ENCODE assay signal across 18 cellular contexts in the genomic region with DNA sequence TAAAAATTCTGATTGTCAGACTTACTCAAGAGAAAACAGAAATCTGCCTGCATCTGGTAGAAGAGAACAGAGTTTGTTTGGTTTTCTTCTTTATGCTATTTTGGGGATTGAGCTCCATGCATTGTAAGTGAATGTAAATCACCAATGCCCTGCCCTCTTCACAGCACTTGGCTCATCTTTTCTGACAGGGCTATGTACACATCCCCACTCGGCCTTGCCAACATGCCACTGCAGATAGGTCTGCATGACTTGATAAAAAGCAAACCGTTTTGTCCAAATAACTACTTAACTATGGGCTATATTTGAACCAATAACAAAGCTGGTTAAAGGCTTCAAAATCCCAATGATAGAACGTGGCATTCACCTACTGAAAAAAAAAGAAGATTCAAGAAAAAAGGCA.
DNase-seq lines count a peak whose midpoint lies in the region; ATAC-seq and TF ChIP-seq lines count a peak whose summit lies in the region.
"Had no signal": no experiment of that assay in that cellular context is flagged by ENCODE, and none has a peak within 500 bp of the region (broad histone marks: within the 10 kb centered on the region; RNA-seq: fewer than 3 reads in every experiment).

No MANE protein-coding gene starts in this region.

- H3K36me3 ChIP-seq in trophoblast cell (ENCODE audit: control insufficient read depth in 1 of 2, insufficient read depth in 2 of 2, low read length in 2 of 2) = no peaks in the 10 kb centered on the region
- no peaks in the 10 kb centered on the region for H3K36me3 ChIP-seq in testis (ENCODE audit: low read depth, missing control alignments)
- H3K36me3 ChIP-seq: BLaER1 treated with 17β-estradiol and CSF1 and Interleukin-3, amounts not matched to agents 10 nM and 100 nM had no signal

- H2BK5ac ChIP-seq in trophoblast cell (ENCODE audit: low read depth, low read length, poor library complexity) = no peak overlapping the region

- no peak overlapping the region for H3K9ac ChIP-seq in trophoblast cell (ENCODE audit: low read length)
- H3K9ac ChIP-seq: BLaER1 treated with 17β-estradiol and CSF1 and Interleukin-3, amounts not matched to agents 10 nM and 100 nM had no signal

- H3K9me3 ChIP-seq in trophoblast cell (ENCODE audit: insufficient read depth, low read depth, low read length) (no peaks in the 10 kb centered on the region), testis (no peaks in the 10 kb centered on the region)
- H3K9me3 ChIP-seq: BLaER1 treated with 17β-estradiol and CSF1 and Interleukin-3, amounts not matched to agents 10 nM and 100 nM had no signal

- H2BK120ac ChIP-seq in trophoblast cell (ENCODE audit: insufficient read depth, low read length, poor library complexity) = no peak overlapping the region

- no peaks in the 10 kb centered on the region for H3K79me2 ChIP-seq in trophoblast cell (ENCODE audit: control insufficient read depth, insufficient read depth, low read length, poor library complexity)

- no peak overlapping the region for H4K91ac ChIP-seq in trophoblast cell (ENCODE audit: low read depth, low read length)

- H4K8ac ChIP-seq in trophoblast cell (ENCODE audit: low read depth, low read length) = no peak overlapping the region

- intact Hi-C loops in left ventricle myocardium superior (cut with micrococcal nuclease) (no loop called here), Right ventricle myocardium superior (cut with DNase I) (no loop called here), testis (cut with DNase I; ENCODE audit: low total_unique reads) (no loop called here)

- H3K23ac ChIP-seq in trophoblast cell (ENCODE audit: low read length) = peak overlapping the region; percentile 86

- ATAC-seq in left ventricle myocardium superior (peak; percentile 41), Right ventricle myocardium superior (ENCODE audit: poor library complexity) (no peak), SK-N-SH treated with all-trans-retinoic acid at 6 μM for 48 hours (peak; percentile 98)
- ATAC-seq: HCT116, PC-3, T-helper 17 cell had no signal

- DNase-seq in left ventricle myocardium superior (no peak), Right ventricle myocardium superior (no peak), NCI-H774 (lab: John Stamatoyannopoulos, UW) (peak; percentile 52), trophoblast cell (no peak), testis (no peak), GM13977 (ENCODE audit: low spot score) (no peak), HPDE6-E6E7 (ENCODE audit: extremely low spot score) (no peak)
- DNase-seq: CD4-positive, alpha-beta T cell; NCI-H1105; NCI-H1436 treated with DMSO at 0.1 percent for 48 hours; NCI-H187 treated with DMSO at 0.1 percent for 48 hours; NCI-H510A; NK-92 treated with Interleukin-12 subunit alpha and Interleukin-12 subunit beta, amount 100 ng/mL, for 24 hours; PC-3; T-helper 17 cell had no signal

- no peak overlapping the region for H3K27ac ChIP-seq in trophoblast cell (ENCODE audit: low read depth, low read length)
- H3K27ac ChIP-seq in testis = no peak overlapping the region
- H3K27ac ChIP-seq: BLaER1 treated with 17β-estradiol and CSF1 and Interleukin-3, amounts not matched to agents 10 nM and 100 nM had no signal

- H3K14ac ChIP-seq in trophoblast cell (ENCODE audit: low read length) = no peak overlapping the region

- H3K4me1 ChIP-seq in trophoblast cell (ENCODE audit: control insufficient read depth in 1 of 2, insufficient read depth in 2 of 2, low read length in 2 of 2) (no peaks in the 10 kb centered on the region), testis (no peaks in the 10 kb centered on the region)
- H3K4me1 ChIP-seq: BLaER1 treated with 17β-estradiol and CSF1 and Interleukin-3, amounts not matched to agents 10 nM and 100 nM had no signal

- TF ChIP-seq POLR2A in testis (IDR thresholded peaks at IDR 0.05) = no peak

- H3K4me3 ChIP-seq in trophoblast cell (ENCODE audit: low read depth, low read length) = no peak overlapping the region
- H3K4me3 ChIP-seq in testis = no peak overlapping the region
- H3K4me3 ChIP-seq: BLaER1 treated with 17β-estradiol and CSF1 and Interleukin-3, amounts not matched to agents 10 nM and 100 nM had no signal

- no peak overlapping the region for H3K4me2 ChIP-seq in trophoblast cell (ENCODE audit: low read length)
- H3K4me2 ChIP-seq: BLaER1 treated with 17β-estradiol and CSF1 and Interleukin-3, amounts not matched to agents 10 nM and 100 nM had no signal

- no peak overlapping the region for H2AK5ac ChIP-seq in trophoblast cell (ENCODE audit: low read length)

- H4K12ac ChIP-seq in trophoblast cell (ENCODE audit: low read depth, low read length) = no peak overlapping the region

- WGBS in trophoblast cell (ENCODE audit: extremely low coverage, insufficient coverage, insufficient read length) = no CpG with 5 or more reads among the region's 3 CpGs
- WGBS in testis, 2 donors = 68 to 72% methylated on average over 3 of the region's 3 CpGs

- in situ Hi-C loops in GM13977 (cut with MboI; ENCODE audit: low pct_unique_long_range_greater_than_20kb, low sequenced_read_pairs, unreplicated experiment) = no loop called here

- no peaks in the 10 kb centered on the region for H3K27me3 ChIP-seq in trophoblast cell (ENCODE audit: insufficient read depth, low read length)
- H3K27me3 ChIP-seq in testis = no peaks in the 10 kb centered on the region
- H3K27me3 ChIP-seq: BLaER1 treated with 17β-estradiol and CSF1 and Interleukin-3, amounts not matched to agents 10 nM and 100 nM had no signal

- no peak for TF ChIP-seq CTCF in testis (IDR thresholded peaks at IDR 0.05)
- no peak for TF ChIP-seq CTCF in GM13977 (IDR thresholded peaks at IDR 0.05; ENCODE audit: extremely low read depth, insufficient read depth, missing control alignments)

- H3K79me1 ChIP-seq in trophoblast cell (ENCODE audit: low read length) = no peaks in the 10 kb centered on the region

- no peak overlapping the region for H2BK12ac ChIP-seq in trophoblast cell (ENCODE audit: low read length)

- no peak overlapping the region for H2AFZ ChIP-seq in trophoblast cell (ENCODE audit: insufficient read depth, low read length, poor library complexity)

- no peak overlapping the region for H3K18ac ChIP-seq in trophoblast cell (ENCODE audit: low read length)

- no peak overlapping the region for H3K4ac ChIP-seq in trophoblast cell (ENCODE audit: low read depth, low read length)

TF ChIP-seq in SK-N-SH treated with all-trans-retinoic acid at 6 μM for 48 hours, 23 proteins besides CTCF, POLR2A, EP300 and RAD21:
- TF ChIP-seq OSR1 (CRISPR knock-in tag; IDR thresholded peaks at IDR 0.05) = no peak
- TF ChIP-seq ISL1 (CRISPR knock-in tag; IDR thresholded peaks at IDR 0.05) = no peak
- no peak for TF ChIP-seq TCF4 (CRISPR knock-in tag; IDR thresholded peaks at IDR 0.05; ENCODE audit: borderline replicate concordance)
- no peak for TF ChIP-seq TOX (CRISPR knock-in tag; IDR thresholded peaks at IDR 0.05; ENCODE audit: borderline replicate concordance)
- TF ChIP-seq, protein P1, sequence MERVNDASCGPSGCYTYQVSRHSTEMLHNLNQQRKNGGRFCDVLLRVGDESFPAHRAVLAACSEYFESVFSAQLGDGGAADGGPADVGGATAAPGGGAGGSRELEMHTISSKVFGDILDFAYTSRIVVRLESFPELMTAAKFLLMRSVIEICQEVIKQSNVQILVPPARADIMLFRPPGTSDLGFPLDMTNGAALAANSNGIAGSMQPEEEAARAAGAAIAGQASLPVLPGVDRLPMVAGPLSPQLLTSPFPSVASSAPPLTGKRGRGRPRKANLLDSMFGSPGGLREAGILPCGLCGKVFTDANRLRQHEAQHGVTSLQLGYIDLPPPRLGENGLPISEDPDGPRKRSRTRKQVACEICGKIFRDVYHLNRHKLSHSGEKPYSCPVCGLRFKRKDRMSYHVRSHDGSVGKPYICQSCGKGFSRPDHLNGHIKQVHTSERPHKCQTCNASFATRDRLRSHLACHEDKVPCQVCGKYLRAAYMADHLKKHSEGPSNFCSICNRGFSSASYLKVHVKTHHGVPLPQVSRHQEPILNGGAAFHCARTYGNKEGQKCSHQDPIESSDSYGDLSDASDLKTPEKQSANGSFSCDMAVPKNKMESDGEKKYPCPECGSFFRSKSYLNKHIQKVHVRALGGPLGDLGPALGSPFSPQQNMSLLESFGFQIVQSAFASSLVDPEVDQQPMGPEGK (CRISPR knock-in tag; IDR thresholded peaks at IDR 0.05; ENCODE audit: borderline replicate concordance) = no peak
- no peak for TF ChIP-seq PPARA (CRISPR knock-in tag; IDR thresholded peaks at IDR 0.05; ENCODE audit: borderline replicate concordance)
- no peak for TF ChIP-seq ZNF8 (CRISPR knock-in tag; IDR thresholded peaks at IDR 0.05)
- TF ChIP-seq, protein P2, sequence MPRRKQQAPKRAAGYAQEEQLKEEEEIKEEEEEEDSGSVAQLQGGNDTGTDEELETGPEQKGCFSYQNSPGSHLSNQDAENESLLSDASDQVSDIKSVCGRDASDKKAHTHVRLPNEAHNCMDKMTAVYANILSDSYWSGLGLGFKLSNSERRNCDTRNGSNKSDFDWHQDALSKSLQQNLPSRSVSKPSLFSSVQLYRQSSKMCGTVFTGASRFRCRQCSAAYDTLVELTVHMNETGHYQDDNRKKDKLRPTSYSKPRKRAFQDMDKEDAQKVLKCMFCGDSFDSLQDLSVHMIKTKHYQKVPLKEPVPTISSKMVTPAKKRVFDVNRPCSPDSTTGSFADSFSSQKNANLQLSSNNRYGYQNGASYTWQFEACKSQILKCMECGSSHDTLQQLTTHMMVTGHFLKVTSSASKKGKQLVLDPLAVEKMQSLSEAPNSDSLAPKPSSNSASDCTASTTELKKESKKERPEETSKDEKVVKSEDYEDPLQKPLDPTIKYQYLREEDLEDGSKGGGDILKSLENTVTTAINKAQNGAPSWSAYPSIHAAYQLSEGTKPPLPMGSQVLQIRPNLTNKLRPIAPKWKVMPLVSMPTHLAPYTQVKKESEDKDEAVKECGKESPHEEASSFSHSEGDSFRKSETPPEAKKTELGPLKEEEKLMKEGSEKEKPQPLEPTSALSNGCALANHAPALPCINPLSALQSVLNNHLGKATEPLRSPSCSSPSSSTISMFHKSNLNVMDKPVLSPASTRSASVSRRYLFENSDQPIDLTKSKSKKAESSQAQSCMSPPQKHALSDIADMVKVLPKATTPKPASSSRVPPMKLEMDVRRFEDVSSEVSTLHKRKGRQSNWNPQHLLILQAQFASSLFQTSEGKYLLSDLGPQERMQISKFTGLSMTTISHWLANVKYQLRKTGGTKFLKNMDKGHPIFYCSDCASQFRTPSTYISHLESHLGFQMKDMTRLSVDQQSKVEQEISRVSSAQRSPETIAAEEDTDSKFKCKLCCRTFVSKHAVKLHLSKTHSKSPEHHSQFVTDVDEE (CRISPR knock-in tag; IDR thresholded peaks at IDR 0.05) = no peak
- no peak for TF ChIP-seq GLIS3 (CRISPR knock-in tag; IDR thresholded peaks at IDR 0.05)
